In the genomic region with DNA sequence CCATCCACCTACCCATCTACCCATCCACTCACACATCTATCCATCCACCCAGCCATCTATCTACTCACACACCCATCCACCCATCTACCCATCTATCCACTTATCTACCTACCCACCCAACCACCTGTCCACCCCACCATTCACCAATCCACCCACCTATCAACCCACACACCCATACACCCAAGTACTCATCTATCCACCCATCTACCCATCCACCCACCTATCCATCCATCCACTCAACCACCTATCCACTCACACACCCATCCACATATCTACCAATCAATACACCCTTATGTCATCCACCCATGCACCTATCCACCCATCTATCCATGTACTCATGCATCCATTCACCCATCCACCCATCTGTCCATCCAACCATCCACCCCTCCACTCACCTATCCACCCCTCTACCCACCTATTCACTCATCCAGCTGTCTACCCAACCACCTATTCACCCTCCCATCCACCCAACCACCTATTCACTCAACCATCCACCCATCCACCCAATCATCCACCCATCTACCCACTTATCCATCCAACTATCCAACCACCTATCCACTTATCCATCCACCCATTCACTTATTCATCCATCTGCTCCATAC, we compare ENCODE assay signal across 21 cellular contexts.
"Had no signal": no experiment of that assay in that cellular context is flagged by ENCODE, and none has a peak within 500 bp of the region (broad histone marks: within the 10 kb centered on the region; RNA-seq: fewer than 3 reads in every experiment).

No MANE protein-coding gene starts in this region.

- H3K27me3 ChIP-seq: colonic mucosa, esophagus squamous epithelium, gastroesophageal sphincter, neural progenitor cell, pancreas, stomach had no signal

- H3K4me3 Mint-ChIP-seq: naive thymus-derived CD4-positive, alpha-beta T cell; neural progenitor cell; stimulated activated naive B cell treated with anti-CD40 and anti-IgM and Interleukin-4, amounts not matched to agents 10 μg/mL and 1 μg/mL and 100 μg/mL, for 72 hours had no signal

- FAIRE-seq: pancreas had no signal

- H3K27ac Mint-ChIP-seq: neural progenitor cell; progenitor cell of endocrine pancreas; stimulated activated naive B cell treated with anti-CD40 and anti-IgM and Interleukin-4, amounts not matched to agents 10 μg/mL and 1 μg/mL and 100 μg/mL, for 72 hours had no signal

- H3K4me1 ChIP-seq: colonic mucosa, gastroesophageal sphincter, pancreas had no signal

- H3K36me3 ChIP-seq: colonic mucosa, esophagus squamous epithelium, gastroesophageal sphincter, neural progenitor cell, pancreas, stomach had no signal

- H3K4me2 ChIP-seq: neural progenitor cell, smooth muscle cell had no signal

- H3K9me3 Mint-ChIP-seq: neural progenitor cell had no signal

- ATAC-seq: gastroesophageal sphincter; left lobe of liver; naive thymus-derived CD4-positive, alpha-beta T cell; pancreas; right cardiac atrium; stimulated activated naive B cell treated with anti-CD40 and anti-IgM and Interleukin-4, amounts not matched to agents 10 μg/mL and 1 μg/mL and 100 μg/mL, for 72 hours had no signal

- H2AFZ ChIP-seq: neural progenitor cell had no signal

- H3K27ac ChIP-seq: colonic mucosa, esophagus squamous epithelium, gastroesophageal sphincter, neural progenitor cell, pancreas, stomach had no signal

- DNase-seq: colonic mucosa; dermis blood vessel endothelial cell; esophagus squamous epithelium; foreskin fibroblast; glutamatergic neuron; islet precursor cell; mammary epithelial cell; naive thymus-derived CD4-positive, alpha-beta T cell; nucleus accumbens; pancreas; right cardiac atrium; stimulated activated CD4-positive, alpha-beta T cell treated with anti-CD3 and anti-CD28 coated beads, Interleukin-4, amount 100 ng/mL, for 24 hours; stimulated activated naive B cell treated with anti-CD40 and anti-IgM and Interleukin-4, amounts not matched to agents 10 μg/mL and 1 μg/mL and 100 μg/mL, for 72 hours; stomach; substantia nigra; trophoblast cell had no signal

- H3K4me3 ChIP-seq: colonic mucosa, esophagus squamous epithelium, gastroesophageal sphincter, neural progenitor cell, pancreas, smooth muscle cell, stomach had no signal

- H3K9me3 ChIP-seq: colonic mucosa, esophagus squamous epithelium, gastroesophageal sphincter, pancreas, stomach had no signal

- H3K9ac ChIP-seq: neural progenitor cell had no signal

- H3K36me3 Mint-ChIP-seq: neural progenitor cell had no signal
